In the genomic region with DNA sequence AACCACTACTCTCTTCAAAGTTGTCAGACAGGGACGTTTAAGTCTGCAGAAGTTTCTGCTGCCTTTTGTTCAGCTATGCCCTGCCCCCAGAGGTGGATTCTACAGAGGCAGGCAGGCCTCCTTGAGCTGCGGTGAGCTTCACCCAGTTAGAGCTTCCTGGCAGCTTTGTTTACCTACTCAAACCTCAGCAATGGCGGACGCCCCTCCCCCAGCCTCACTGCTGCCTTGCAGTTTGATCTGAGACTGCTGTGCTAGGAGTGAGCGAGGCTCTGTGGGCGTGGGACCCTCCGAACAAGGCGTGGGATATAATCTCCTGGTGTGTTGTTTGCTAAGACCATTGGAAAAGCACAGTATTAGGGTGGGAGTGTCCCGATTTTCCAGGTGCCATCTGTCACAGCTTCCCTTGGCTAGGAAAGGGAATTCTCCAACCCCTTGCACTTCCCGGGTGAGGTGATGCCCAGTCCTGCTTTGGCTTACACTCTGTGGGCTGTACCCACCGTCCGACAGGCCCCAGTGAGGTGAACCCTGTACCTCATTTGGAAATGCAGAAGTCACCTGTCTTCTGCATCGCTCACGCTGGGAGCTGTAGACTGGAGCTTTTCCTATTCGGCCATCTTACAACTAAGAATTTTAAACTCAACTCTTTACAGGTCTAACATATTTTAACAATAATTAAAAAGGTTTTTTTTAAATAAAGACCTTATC, we compare ENCODE assay signal across 8 cellular contexts. TPM values are rescaled to one million over a fixed set of nuclear protein-coding genes. Genes with fewer than 3 reads are reported as not detected.
DNase-seq lines count a peak whose midpoint lies in the region; ATAC-seq and TF ChIP-seq lines count a peak whose summit lies in the region.
"Not testable (repeated sequence)": the region's sequence is repeated elsewhere in the genome, so short reads cannot be mapped to it uniquely, and the experiment has no call there.

No MANE protein-coding gene starts in this region.

- peak overlapping the region; percentile 64 for H3K4me3 Mint-ChIP-seq in activated CD8-positive, alpha-beta T cell treated with anti-CD3 and anti-CD28 coated beads, Interleukin-2, amount 10 ng/mL, durations not matched to agents 7 days and 5 days
- peak overlapping the region; percentile 47 for H3K4me3 Mint-ChIP-seq in activated T-helper 2 cell treated with anti-CD3 and anti-CD28 coated beads, Interferon-gamma antibody, Interleukin-2, Interleukin-4, amounts not matched to agents 10 μg/mL and 5 μg/mL and 100 μg/mL, durations not matched to agents 14 hours and 24 hours and 36 hours (ENCODE audit: low read depth)

- not testable (repeated sequence) for H3K4me1 ChIP-seq in BLaER1, lower lobe of right lung

- not testable (repeated sequence) for H3K27ac ChIP-seq in BLaER1, lower lobe of right lung

- not testable (repeated sequence) for H3K27me3 Mint-ChIP-seq in activated CD8-positive, alpha-beta T cell treated with anti-CD3 and anti-CD28 coated beads, Interleukin-2, amount 10 ng/mL, durations not matched to agents 7 days and 5 days (ENCODE audit: low read depth); activated T-helper 2 cell treated with anti-CD3 and anti-CD28 coated beads, Interferon-gamma antibody, Interleukin-2, Interleukin-4, amounts not matched to agents 10 μg/mL and 5 μg/mL and 100 μg/mL, durations not matched to agents 14 hours and 24 hours and 36 hours (ENCODE audit: low read depth)

- H3K27me3 ChIP-seq in BLaER1; lower lobe of right lung (ENCODE audit: low read depth): not testable (repeated sequence)

- DNase-seq in T-helper 22 cell (ENCODE audit: low read depth): peak; percentile 65
- peak; percentile 86 for DNase-seq in activated CD8-positive, alpha-beta T cell treated with anti-CD3 and anti-CD28 coated beads, Interleukin-2, amount 10 ng/mL, durations not matched to agents 7 days and 5 days
- DNase-seq in activated T-helper 2 cell treated with anti-CD3 and anti-CD28 coated beads, Interferon-gamma antibody, Interleukin-2, Interleukin-4, amounts not matched to agents 10 μg/mL and 5 μg/mL and 100 μg/mL, durations not matched to agents 14 hours and 24 hours and 36 hours (ENCODE audit: low spot score): peak; percentile 69
- DNase-seq in central memory CD4-positive, alpha-beta T cell: peak; percentile 85
- DNase-seq in lower lobe of right lung: peak; percentile 76
- DNase-seq in stimulated activated CD4-positive, alpha-beta T cell treated with anti-CD3 and anti-CD28 coated beads, Interleukin-2, amount 100 ng/mL, for 4 hours (ENCODE audit: low read depth): peak; percentile 44
- peak; percentile 29 to 44 for DNase-seq in stimulated activated CD8-positive, alpha-beta memory T cell treated with anti-CD3 and anti-CD28 coated beads, Interleukin-4, amount 100 ng/mL, for 1 hour (ENCODE audit: low read depth in 2 of 2, low spot score in 1 of 2)

- peaks cover 57% of the 10 kb centered on the region for H3K4me1 Mint-ChIP-seq in activated CD8-positive, alpha-beta T cell treated with anti-CD3 and anti-CD28 coated beads, Interleukin-2, amount 10 ng/mL, durations not matched to agents 7 days and 5 days (ENCODE audit: low read depth)
- H3K4me1 Mint-ChIP-seq in activated T-helper 2 cell treated with anti-CD3 and anti-CD28 coated beads, Interferon-gamma antibody, Interleukin-2, Interleukin-4, amounts not matched to agents 10 μg/mL and 5 μg/mL and 100 μg/mL, durations not matched to agents 14 hours and 24 hours and 36 hours (ENCODE audit: low read depth): peaks cover 43% of the 10 kb centered on the region

- H3K9ac ChIP-seq in BLaER1: not testable (repeated sequence)

- peaks cover 73% of the 10 kb centered on the region for H3K9me3 ChIP-seq in BLaER1
- not testable (repeated sequence) for H3K9me3 ChIP-seq in lower lobe of right lung

- not testable (repeated sequence) for H3K4me2 ChIP-seq in BLaER1

- not testable (repeated sequence) for ATAC-seq in activated CD8-positive, alpha-beta T cell treated with anti-CD3 and anti-CD28 coated beads, Interleukin-2, amount 10 ng/mL, durations not matched to agents 7 days and 5 days; lower lobe of right lung

- peaks cover 40% of the 10 kb centered on the region for H3K9me3 Mint-ChIP-seq in activated CD8-positive, alpha-beta T cell treated with anti-CD3 and anti-CD28 coated beads, Interleukin-2, amount 10 ng/mL, durations not matched to agents 7 days and 5 days (ENCODE audit: insufficient read depth)
- H3K9me3 Mint-ChIP-seq in activated T-helper 2 cell treated with anti-CD3 and anti-CD28 coated beads, Interferon-gamma antibody, Interleukin-2, Interleukin-4, amounts not matched to agents 10 μg/mL and 5 μg/mL and 100 μg/mL, durations not matched to agents 14 hours and 24 hours and 36 hours: peaks cover 67% of the 10 kb centered on the region

- CTCF ChIA-PET in activated CD8-positive, alpha-beta T cell treated with anti-CD3 and anti-CD28 coated beads, Interleukin-2, amount 10 ng/mL, durations not matched to agents 7 days and 5 days (lab: Charles Lee): interaction anchor here (0.7 to 3.1 kb wide), 12 partner anchors 9 to 125 kb away, joined by 3 to 32 read pairs (median 4); a partner anchor contains a TSS

- POLR2A ChIA-PET in activated CD8-positive, alpha-beta T cell treated with anti-CD3 and anti-CD28 coated beads, Interleukin-2, amount 10 ng/mL, durations not matched to agents 7 days and 5 days (lab: Charles Lee): interaction anchor here (1.0 to 1.9 kb wide), 3 partner anchors 11 to 34 kb away, joined by 3 to 10 read pairs (median 4); a partner anchor contains a TSS

- intact Hi-C loops in activated T-helper 2 cell treated with anti-CD3 and anti-CD28 coated beads, Interferon-gamma antibody, Interleukin-2, Interleukin-4, amounts not matched to agents 10 μg/mL and 5 μg/mL and 100 μg/mL, durations not matched to agents 14 hours and 24 hours and 36 hours (cut with micrococcal nuclease); lower lobe of right lung (cut with DNase I): not testable (repeated sequence)

- peaks cover 88% of the 10 kb centered on the region for H3K36me3 Mint-ChIP-seq in activated CD8-positive, alpha-beta T cell treated with anti-CD3 and anti-CD28 coated beads, Interleukin-2, amount 10 ng/mL, durations not matched to agents 7 days and 5 days (ENCODE audit: low read depth)
- peaks cover 91% of the 10 kb centered on the region for H3K36me3 Mint-ChIP-seq in activated T-helper 2 cell treated with anti-CD3 and anti-CD28 coated beads, Interferon-gamma antibody, Interleukin-2, Interleukin-4, amounts not matched to agents 10 μg/mL and 5 μg/mL and 100 μg/mL, durations not matched to agents 14 hours and 24 hours and 36 hours (ENCODE audit: low read depth)

- not testable (repeated sequence) for H4K20me1 ChIP-seq in BLaER1

- H3K4me3 ChIP-seq in BLaER1: peak overlapping the region; percentile 3; the same call in 1 of the 2 replicates
- not testable (repeated sequence) for H3K4me3 ChIP-seq in lower lobe of right lung

- TF ChIP-seq CTCF in lower lobe of right lung (IDR thresholded peaks at IDR 0.05): not testable (repeated sequence)

- H3K27ac Mint-ChIP-seq in activated CD8-positive, alpha-beta T cell treated with anti-CD3 and anti-CD28 coated beads, Interleukin-2, amount 10 ng/mL, durations not matched to agents 7 days and 5 days: peak overlapping the region; percentile 84
- H3K27ac Mint-ChIP-seq in activated T-helper 2 cell treated with anti-CD3 and anti-CD28 coated beads, Interferon-gamma antibody, Interleukin-2, Interleukin-4, amounts not matched to agents 10 μg/mL and 5 μg/mL and 100 μg/mL, durations not matched to agents 14 hours and 24 hours and 36 hours: peak overlapping the region; percentile 64

- peaks cover 56% of the 10 kb centered on the region for H3K36me3 ChIP-seq in BLaER1
- not testable (repeated sequence) for H3K36me3 ChIP-seq in lower lobe of right lung

RNA-seq across cellular contexts. Expression of a gene that starts 34.5 kb away (rescaled TPM):
- 10 to 100 TPM; 67.8 to 68.9 TPM for total RNA-seq in activated CD8-positive, alpha-beta T cell treated with anti-CD3 and anti-CD28 coated beads, Interleukin-2, amount 10 ng/mL, durations not matched to agents 7 days and 5 days
- total RNA-seq in activated T-helper 2 cell treated with anti-CD3 and anti-CD28 coated beads, Interferon-gamma antibody, Interleukin-2, Interleukin-4, amounts not matched to agents 10 μg/mL and 5 μg/mL and 100 μg/mL, durations not matched to agents 14 hours and 24 hours and 36 hours: 54.5 and 59.0 TPM in 2 replicates
- 49.9 TPM for total RNA-seq in lower lobe of right lung
